ENCODE assay signal across 12 cellular contexts in genomic region chr1:161994153-161994814, GRCh38. TPM values are rescaled to one million over a fixed set of nuclear protein-coding genes. Genes with fewer than 3 reads are reported as not detected.
DNase-seq lines count a peak whose midpoint lies in the region; ATAC-seq, FAIRE-seq and TF ChIP-seq lines count a peak whose summit lies in the region.
"Had no signal": no experiment of that assay in that cellular context is flagged by ENCODE, and none has a peak within 500 bp of the region (broad histone marks: within the 10 kb centered on the region; RNA-seq: fewer than 3 reads in every experiment).

No MANE protein-coding gene starts in this region.

- H3K27me3 Mint-ChIP-seq in astrocyte (ENCODE audit: low read depth, unreplicated experiment) = no peaks in the 10 kb centered on the region
- H3K27me3 Mint-ChIP-seq in T-helper 2 cell treated with Interferon-gamma antibody and Interleukin-4, amounts not matched to agents 5 μg/mL and 100 μg/mL, for 36 hours (ENCODE audit: low read depth) = peaks cover 2% of the 10 kb centered on the region

- H3K4me3 Mint-ChIP-seq in astrocyte (ENCODE audit: unreplicated experiment) = no peak overlapping the region
- H3K4me3 Mint-ChIP-seq in T-helper 2 cell treated with Interferon-gamma antibody and Interleukin-4, amounts not matched to agents 5 μg/mL and 100 μg/mL, for 36 hours = no peak overlapping the region

- intact Hi-C loops in left cardiac atrium (cut with DNase I) = no loop called here

- TF ChIP-seq CTCF in astrocyte (IDR thresholded peaks at IDR 0.05; ENCODE audit: insufficient read depth, low read depth, low read length) = no peak

- DNase-seq in AG20443 (ENCODE audit: low spot score) (peak; percentile 87), astrocyte (ENCODE audit: low read depth) (peak; percentile 80), left cardiac atrium (peak; percentile 62), HTR-8/SVneo (ENCODE audit: insufficient read length, low spot score) (no peak), NCI-H774 (lab: John Stamatoyannopoulos, UW) (no peak)
- no peak for DNase-seq in T-helper 2 cell treated with Interferon-gamma antibody and Interleukin-4, amounts not matched to agents 5 μg/mL and 100 μg/mL, for 36 hours (ENCODE audit: low spot score)
- DNase-seq: AML-193, spleen, WERI-Rb-1 had no signal

- FAIRE-seq in astrocyte (lab: Jason Lieb, UNC) = no peak
- no peak for FAIRE-seq in HTR-8/SVneo (lab: Jason Lieb, UNC)
- FAIRE-seq: endothelial cell of umbilical vein had no signal

- H3K36me3 ChIP-seq in astrocyte (ENCODE audit: insufficient read depth, low read length) (no peaks in the 10 kb centered on the region), rectal smooth muscle tissue (ENCODE audit: control insufficient read depth, insufficient read depth, low read length) (peaks cover 9% of the 10 kb centered on the region)
- H3K36me3 ChIP-seq: spleen, WERI-Rb-1 had no signal

- H3K9ac ChIP-seq in astrocyte (ENCODE audit: low read length) (no peak overlapping the region), rectal smooth muscle tissue (ENCODE audit: low read length) (no peak overlapping the region)

- H3K27me3 ChIP-seq in astrocyte (ENCODE audit: insufficient read depth, low read length) = no peaks in the 10 kb centered on the region
- no peaks in the 10 kb centered on the region for H3K27me3 ChIP-seq in rectal smooth muscle tissue (ENCODE audit: control insufficient read depth, insufficient read depth, low read length)

- no peaks in the 10 kb centered on the region for H3K79me2 ChIP-seq in astrocyte (ENCODE audit: insufficient read depth, low read length)

- ATAC-seq in left cardiac atrium = peak; percentile 82 to 83
- ATAC-seq in GM21447 (IDR thresholded peaks at IDR 0.05; ENCODE audit: unreplicated experiment) = no peak

- H3K27ac Mint-ChIP-seq in astrocyte (ENCODE audit: unreplicated experiment) = peak overlapping the region; percentile 72
- no peak overlapping the region for H3K27ac Mint-ChIP-seq in T-helper 2 cell treated with Interferon-gamma antibody and Interleukin-4, amounts not matched to agents 5 μg/mL and 100 μg/mL, for 36 hours

- peaks cover 42% of the 10 kb centered on the region for H3K36me3 Mint-ChIP-seq in astrocyte (ENCODE audit: low read depth, unreplicated experiment)
- no peaks in the 10 kb centered on the region for H3K36me3 Mint-ChIP-seq in T-helper 2 cell treated with Interferon-gamma antibody and Interleukin-4, amounts not matched to agents 5 μg/mL and 100 μg/mL, for 36 hours (ENCODE audit: low read depth)

- peak overlapping the region; percentile 19 for H3K4me2 ChIP-seq in astrocyte (ENCODE audit: low read length)

- H3K4me1 ChIP-seq in astrocyte (ENCODE audit: insufficient read depth, low read length) = peaks cover 8% of the 10 kb centered on the region
- H3K4me1 ChIP-seq in rectal smooth muscle tissue (ENCODE audit: control insufficient read depth, insufficient read depth, low read length) = peaks cover 3% of the 10 kb centered on the region

- H4K20me1 ChIP-seq in astrocyte (ENCODE audit: insufficient read depth, low read length) = no peaks in the 10 kb centered on the region

- H3K4me3 ChIP-seq in astrocyte (ENCODE audit: insufficient read depth, low read depth, low read length) (no peak overlapping the region), rectal smooth muscle tissue (ENCODE audit: low read length) (peak overlapping the region; percentile 35)
- H3K4me3 ChIP-seq: spleen had no signal

- peaks cover 4% of the 10 kb centered on the region for H3K9me3 ChIP-seq in astrocyte (ENCODE audit: insufficient read depth, low read depth, low read length)

- no peak overlapping the region for H3K27ac ChIP-seq in astrocyte (ENCODE audit: low read depth, low read length)
- peak overlapping the region; percentile 15 for H3K27ac ChIP-seq in rectal smooth muscle tissue (ENCODE audit: low read depth, low read length)
- H3K27ac ChIP-seq: spleen, WERI-Rb-1 had no signal

- H2AFZ ChIP-seq in astrocyte (ENCODE audit: low read depth, low read length) = no peak overlapping the region

- peaks cover 23% of the 10 kb centered on the region for H3K9me3 Mint-ChIP-seq in astrocyte (ENCODE audit: unreplicated experiment)
- H3K9me3 Mint-ChIP-seq in T-helper 2 cell treated with Interferon-gamma antibody and Interleukin-4, amounts not matched to agents 5 μg/mL and 100 μg/mL, for 36 hours = no peaks in the 10 kb centered on the region

- H3K4me1 Mint-ChIP-seq in astrocyte (ENCODE audit: low read depth, unreplicated experiment) = peaks cover 8% of the 10 kb centered on the region
- H3K4me1 Mint-ChIP-seq in T-helper 2 cell treated with Interferon-gamma antibody and Interleukin-4, amounts not matched to agents 5 μg/mL and 100 μg/mL, for 36 hours (ENCODE audit: low read depth) = no peaks in the 10 kb centered on the region

RNA-seq across cellular contexts. Expression of gene OLFML2B, which starts 29.4 kb away (rescaled TPM):
- total RNA-seq in astrocyte (14.7 and 22.9 TPM in 2 replicates), left cardiac atrium (10 to 100 TPM in 1 of 2 donors, 1 to 10 TPM in 1; 5.8 to 11.4 TPM)

Comparison
In these comparisons a context has a peak if more than half of its experiments do, and no peak if none do; other contexts are left out.
1. DNase-seq: peak in AG20443 (single experiment), astrocyte (single experiment) and left cardiac atrium (single experiment); none in HTR-8/SVneo (single experiment), T-helper 2 cell treated with Interferon-gamma antibody and Interleukin-4, amounts not matched to agents 5 μg/mL and 100 μg/mL, for 36 hours (single experiment) and NCI-H774 (single experiment).